Comparison of ENCODE assay signal across 15 cellular contexts in genomic region chr2:237459741-237460174, GRCh38. TPM values are rescaled to one million over a fixed set of nuclear protein-coding genes. Genes with fewer than 3 reads are reported as not detected.
DNase-seq lines count a peak whose midpoint lies in the region; ATAC-seq and TF ChIP-seq lines count a peak whose summit lies in the region.
"Had no signal": no experiment of that assay in that cellular context is flagged by ENCODE, and none has a peak within 500 bp of the region (broad histone marks: within the 10 kb centered on the region; RNA-seq: fewer than 3 reads in every experiment).

No MANE protein-coding gene starts in this region.

- H3K36me3 Mint-ChIP-seq in activated naive CD4-positive, alpha-beta T cell treated with anti-CD3 and anti-CD28 coated beads, Interleukin-2, amount 10 ng/mL, durations not matched to agents 7 days and 5 days, result no peaks in the 10 kb centered on the region

- peaks cover 11% of the 10 kb centered on the region for H3K4me1 Mint-ChIP-seq in activated naive CD4-positive, alpha-beta T cell treated with anti-CD3 and anti-CD28 coated beads, Interleukin-2, amount 10 ng/mL, durations not matched to agents 7 days and 5 days

- DNase-seq in AG08395 (ENCODE audit: low spot score) (peak; percentile 63), HT1080 (ENCODE audit: low read depth) (peak; percentile 94), brain microvascular endothelial cell (peak; percentile 66), lung microvascular endothelial cell (ENCODE audit: low read depth in 2 of 2) (peak; percentile 74 to 84), KBM-7 (no peak), caudate nucleus (lab: John Stamatoyannopoulos, UW) (no peak)
- DNase-seq in activated naive CD4-positive, alpha-beta T cell treated with anti-CD3 and anti-CD28 coated beads, Interleukin-2, amount 10 ng/mL, durations not matched to agents 7 days and 5 days, result no peak
- DNase-seq: activated naive CD4-positive, alpha-beta T cell treated with anti-CD3 and anti-CD28 coated beads, Interleukin-2, amount 50 U/mL, for 16 hours; effector CD8-positive, alpha-beta T cell; transverse colon had no signal

- no peak for ATAC-seq in HG03139 (IDR thresholded peaks at IDR 0.05; ENCODE audit: unreplicated experiment)

- H3K27me3 Mint-ChIP-seq in activated naive CD4-positive, alpha-beta T cell treated with anti-CD3 and anti-CD28 coated beads, Interleukin-2, amount 10 ng/mL, durations not matched to agents 7 days and 5 days, result peaks cover 6% of the 10 kb centered on the region

- peaks cover 12% of the 10 kb centered on the region for H3K9me3 Mint-ChIP-seq in activated naive CD4-positive, alpha-beta T cell treated with anti-CD3 and anti-CD28 coated beads, Interleukin-2, amount 10 ng/mL, durations not matched to agents 7 days and 5 days

- no peak overlapping the region for H3K4me3 Mint-ChIP-seq in activated naive CD4-positive, alpha-beta T cell treated with anti-CD3 and anti-CD28 coated beads, Interleukin-2, amount 10 ng/mL, durations not matched to agents 7 days and 5 days

- no peaks in the 10 kb centered on the region for H3K27me3 ChIP-seq in brain microvascular endothelial cell (replicated peaks)
- H3K27me3 ChIP-seq: BLaER1 treated with 17β-estradiol and CSF1 and Interleukin-3, amounts not matched to agents 10 nM and 100 nM; right atrium auricular region; transverse colon had no signal

- CTCF ChIA-PET in activated naive CD4-positive, alpha-beta T cell treated with anti-CD3 and anti-CD28 coated beads, Interleukin-2, amount 10 ng/mL, durations not matched to agents 7 days and 5 days (lab: Charles Lee), result no interaction called here

- no peak overlapping the region for H3K4me3 ChIP-seq in brain microvascular endothelial cell (ENCODE audit: low read depth, low read length)
- H3K4me3 ChIP-seq: BLaER1 treated with 17β-estradiol and CSF1 and Interleukin-3, amounts not matched to agents 10 nM and 100 nM; right atrium auricular region; transverse colon had no signal

- H3K27ac ChIP-seq in brain microvascular endothelial cell, result peak overlapping the region; percentile 33
- no peak overlapping the region for H3K27ac ChIP-seq in caudate nucleus (ENCODE audit: low read depth, low read length)
- H3K27ac ChIP-seq: BLaER1 treated with 17β-estradiol and CSF1 and Interleukin-3, amounts not matched to agents 10 nM and 100 nM; right atrium auricular region; transverse colon had no signal

- no peaks in the 10 kb centered on the region for H3K36me3 ChIP-seq in brain microvascular endothelial cell (replicated peaks)
- H3K36me3 ChIP-seq: BLaER1 treated with 17β-estradiol and CSF1 and Interleukin-3, amounts not matched to agents 10 nM and 100 nM; right atrium auricular region; transverse colon had no signal

- in situ Hi-C loops in brain microvascular endothelial cell (cut with HindIII; ENCODE audit: low pct_ligation_motif_present, low sequenced_read_pairs) (no loop called here), KBM-7 (cut with MboI; ENCODE audit: low pct_unique_long_range_greater_than_20kb, low sequenced_read_pairs) (no loop called here)

- TF ChIP-seq CTCF in brain microvascular endothelial cell (IDR thresholded peaks at IDR 0.05; ENCODE audit: low read depth, low read length, missing control alignments), result no peak

- H3K27ac Mint-ChIP-seq in activated naive CD4-positive, alpha-beta T cell treated with anti-CD3 and anti-CD28 coated beads, Interleukin-2, amount 10 ng/mL, durations not matched to agents 7 days and 5 days, result no peak overlapping the region

RNA-seq across cellular contexts. Expression of gene MLPH, which starts 27.3 kb away (rescaled TPM):
- total RNA-seq in HT1080 (2014; rRNA removed; shearing (Covaris generic)), result not detected in 2 replicates
- 0.19 TPM in 1 of 2 replicates, not detected in the other for polyA plus RNA-seq in HT1080 (2015; cell fraction: cytosol; rRNA removed)
- 0.33 and 0.41 TPM in 2 replicates for polyA plus RNA-seq in HT1080 (2015; cell fraction: nucleus; rRNA removed)
- total RNA-seq in lung microvascular endothelial cell, result 0.20 and 0.22 TPM in 2 replicates
- total RNA-seq: mononuclear cell; T-helper 1 cell treated with Interleukin-12 subunit alpha and Interleukin-12 subunit beta and Interleukin-4 antibody, amounts not matched to agents 30 ng/mL and 1 ng/mL, for 36 hours had no signal

RNA-seq across cellular contexts. Expression of gene COL6A3, which starts 45.8 kb away (rescaled TPM):
- 251 and 254 TPM in 2 replicates for total RNA-seq in HT1080 (2014; rRNA removed; shearing (Covaris generic))
- 106 and 122 TPM in 2 replicates for polyA plus RNA-seq in HT1080 (2015; cell fraction: cytosol; rRNA removed)
- polyA plus RNA-seq in HT1080 (2015; cell fraction: nucleus; rRNA removed), result 1,736 and 1,844 TPM in 2 replicates
- 1.8 and 3.3 TPM in 2 replicates for total RNA-seq in lung microvascular endothelial cell

Comparison
In these comparisons a context has a peak if more than half of its experiments do, and no peak if none do; other contexts are left out.
1. DNase-seq: peak in AG08395 (single experiment), HT1080 (single experiment), brain microvascular endothelial cell (single experiment) and lung microvascular endothelial cell (2 of 2); none in KBM-7 (single experiment), caudate nucleus (0 of 61) and activated naive CD4-positive, alpha-beta T cell treated with anti-CD3 and anti-CD28 coated beads, Interleukin-2, amount 10 ng/mL, durations not matched to agents 7 days and 5 days (single experiment).
2. RNA of gene COL6A3, which starts 45.8 kb away (total RNA-seq): 251 to 254 TPM in HT1080; 1.8 to 3.3 TPM in lung microvascular endothelial cell; every median in the first group is over 10 times any median in the second.